ENCODE assay signal across 2 cellular contexts in the genomic region with DNA sequence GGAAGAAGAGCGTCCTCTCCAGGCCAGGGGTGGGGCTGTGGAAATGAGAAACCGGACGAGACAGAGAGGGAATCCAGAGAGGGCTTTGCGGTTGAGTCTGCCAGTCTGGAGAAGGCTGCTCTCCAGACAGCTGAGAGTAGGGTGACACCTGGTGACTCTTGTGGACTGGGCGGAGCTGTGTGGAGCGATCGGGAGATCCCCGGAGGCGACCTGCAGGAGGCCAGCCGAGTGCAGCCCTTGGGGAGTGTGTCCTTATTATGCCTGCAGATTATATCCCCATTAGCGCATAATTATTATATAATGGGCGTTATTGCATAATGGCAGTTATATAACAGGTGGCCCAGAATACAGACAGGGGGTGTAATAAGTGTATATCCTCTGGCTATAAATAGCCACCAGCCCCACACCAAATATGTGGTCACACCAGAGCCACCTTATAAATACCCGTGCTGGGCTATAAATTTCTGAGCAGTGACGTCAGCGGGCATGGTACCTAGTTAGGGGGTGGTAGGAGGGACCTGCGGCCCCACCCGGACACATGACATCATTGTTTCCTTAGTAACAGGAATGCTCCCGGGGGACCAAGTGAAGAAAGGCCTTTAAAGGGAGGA.
TF ChIP-seq lines count a peak whose summit lies in the region.

No MANE protein-coding gene starts in this region.

TF ChIP-seq in A549, 52 proteins besides CTCF, POLR2A, EP300 and RAD21 (continued from another document):
- TF ChIP-seq RCOR1 (IDR thresholded peaks at IDR 0.05; ENCODE audit: low read depth, low read length): no peak
- TF ChIP-seq MAZ (IDR thresholded peaks at IDR 0.05; ENCODE audit: borderline replicate concordance, low read depth, low read length): no peak
- no peak for TF ChIP-seq RARB (CRISPR knock-in tag; IDR thresholded peaks at IDR 0.05)

TF ChIP-seq in liver, 16 proteins besides CTCF, POLR2A, EP300 and RAD21 (continued from another document):
- TF ChIP-seq, protein P1, sequence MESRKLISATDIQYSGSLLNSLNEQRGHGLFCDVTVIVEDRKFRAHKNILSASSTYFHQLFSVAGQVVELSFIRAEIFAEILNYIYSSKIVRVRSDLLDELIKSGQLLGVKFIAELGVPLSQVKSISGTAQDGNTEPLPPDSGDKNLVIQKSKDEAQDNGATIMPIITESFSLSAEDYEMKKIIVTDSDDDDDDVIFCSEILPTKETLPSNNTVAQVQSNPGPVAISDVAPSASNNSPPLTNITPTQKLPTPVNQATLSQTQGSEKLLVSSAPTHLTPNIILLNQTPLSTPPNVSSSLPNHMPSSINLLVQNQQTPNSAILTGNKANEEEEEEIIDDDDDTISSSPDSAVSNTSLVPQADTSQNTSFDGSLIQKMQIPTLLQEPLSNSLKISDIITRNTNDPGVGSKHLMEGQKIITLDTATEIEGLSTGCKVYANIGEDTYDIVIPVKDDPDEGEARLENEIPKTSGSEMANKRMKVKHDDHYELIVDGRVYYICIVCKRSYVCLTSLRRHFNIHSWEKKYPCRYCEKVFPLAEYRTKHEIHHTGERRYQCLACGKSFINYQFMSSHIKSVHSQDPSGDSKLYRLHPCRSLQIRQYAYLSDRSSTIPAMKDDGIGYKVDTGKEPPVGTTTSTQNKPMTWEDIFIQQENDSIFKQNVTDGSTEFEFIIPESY (IDR thresholded peaks at IDR 0.05): no peak
- TF ChIP-seq YY1 (IDR thresholded peaks at IDR 0.05) (no peak), HNF4A (conservative IDR thresholded peaks at IDR 0.05) (no peak), SP1 (IDR thresholded peaks at IDR 0.05) (no peak)
- TF ChIP-seq, protein P2, sequence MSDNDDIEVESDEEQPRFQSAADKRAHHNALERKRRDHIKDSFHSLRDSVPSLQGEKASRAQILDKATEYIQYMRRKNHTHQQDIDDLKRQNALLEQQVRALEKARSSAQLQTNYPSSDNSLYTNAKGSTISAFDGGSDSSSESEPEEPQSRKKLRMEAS (IDR thresholded peaks at IDR 0.05): no peak
- TF ChIP-seq, protein P3, sequence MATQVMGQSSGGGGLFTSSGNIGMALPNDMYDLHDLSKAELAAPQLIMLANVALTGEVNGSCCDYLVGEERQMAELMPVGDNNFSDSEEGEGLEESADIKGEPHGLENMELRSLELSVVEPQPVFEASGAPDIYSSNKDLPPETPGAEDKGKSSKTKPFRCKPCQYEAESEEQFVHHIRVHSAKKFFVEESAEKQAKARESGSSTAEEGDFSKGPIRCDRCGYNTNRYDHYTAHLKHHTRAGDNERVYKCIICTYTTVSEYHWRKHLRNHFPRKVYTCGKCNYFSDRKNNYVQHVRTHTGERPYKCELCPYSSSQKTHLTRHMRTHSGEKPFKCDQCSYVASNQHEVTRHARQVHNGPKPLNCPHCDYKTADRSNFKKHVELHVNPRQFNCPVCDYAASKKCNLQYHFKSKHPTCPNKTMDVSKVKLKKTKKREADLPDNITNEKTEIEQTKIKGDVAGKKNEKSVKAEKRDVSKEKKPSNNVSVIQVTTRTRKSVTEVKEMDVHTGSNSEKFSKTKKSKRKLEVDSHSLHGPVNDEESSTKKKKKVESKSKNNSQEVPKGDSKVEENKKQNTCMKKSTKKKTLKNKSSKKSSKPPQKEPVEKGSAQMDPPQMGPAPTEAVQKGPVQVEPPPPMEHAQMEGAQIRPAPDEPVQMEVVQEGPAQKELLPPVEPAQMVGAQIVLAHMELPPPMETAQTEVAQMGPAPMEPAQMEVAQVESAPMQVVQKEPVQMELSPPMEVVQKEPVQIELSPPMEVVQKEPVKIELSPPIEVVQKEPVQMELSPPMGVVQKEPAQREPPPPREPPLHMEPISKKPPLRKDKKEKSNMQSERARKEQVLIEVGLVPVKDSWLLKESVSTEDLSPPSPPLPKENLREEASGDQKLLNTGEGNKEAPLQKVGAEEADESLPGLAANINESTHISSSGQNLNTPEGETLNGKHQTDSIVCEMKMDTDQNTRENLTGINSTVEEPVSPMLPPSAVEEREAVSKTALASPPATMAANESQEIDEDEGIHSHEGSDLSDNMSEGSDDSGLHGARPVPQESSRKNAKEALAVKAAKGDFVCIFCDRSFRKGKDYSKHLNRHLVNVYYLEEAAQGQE (IDR thresholded peaks at IDR 0.05): no peak
TF ChIP-seq in liver: peak in this region for 0.
